In genomic region chr17:75205037-75205792, GRCh38 we compare ENCODE assay signal across 8 cellular contexts. TPM values are rescaled to one million over a fixed set of nuclear protein-coding genes. Genes with fewer than 3 reads are reported as not detected.
DNase-seq lines count a peak whose midpoint lies in the region; ATAC-seq lines count a peak whose summit lies in the region.

NUP85 (plus strand) TSS chr17:75205679; CDS start chr17:75205762, 83 bp downstream.

- peaks cover 7% of the 10 kb centered on the region for H3K4me1 ChIP-seq in effector memory CD4-positive, alpha-beta T cell (ENCODE audit: control insufficient read depth, insufficient read depth, low read length, poor library complexity, severe bottlenecking)

- H3K27me3 ChIP-seq in effector memory CD4-positive, alpha-beta T cell (replicated peaks; ENCODE audit: control insufficient read depth, insufficient read depth, low read length, poor library complexity, severe bottlenecking): no peaks in the 10 kb centered on the region

- ATAC-seq in GM19452 (IDR thresholded peaks at IDR 0.05; ENCODE audit: unreplicated experiment): peak; percentile 70

- POLR2A ChIA-PET in activated CD8-positive, alpha-beta memory T cell treated with anti-CD3 and anti-CD28 coated beads for 36 hours (lab: Charles Lee): interaction anchor here (0.5 to 1.0 kb wide), 6 partner anchors 9 to 320 kb away, joined by 3 to 8 read pairs (median 4); partner anchors contain the start of genes LLGL2 and SUMO2

- peaks cover 7% of the 10 kb centered on the region for H3K36me3 ChIP-seq in effector memory CD4-positive, alpha-beta T cell (ENCODE audit: control insufficient read depth, insufficient read depth, low read length)

- H3K4me3 ChIP-seq in effector memory CD4-positive, alpha-beta T cell (ENCODE audit: insufficient read depth, low read depth, low read length, poor library complexity, severe bottlenecking): peak within 1 kb of the TSS; percentile 77

- H3K27ac ChIP-seq in effector memory CD4-positive, alpha-beta T cell (ENCODE audit: insufficient read depth, low read length, poor library complexity, severe bottlenecking): peak within 1 kb of the TSS; percentile 90

- CTCF ChIA-PET in activated CD8-positive, alpha-beta memory T cell treated with anti-CD3 and anti-CD28 coated beads for 36 hours (lab: Charles Lee): interaction anchor here (0.7 to 2.1 kb wide), 7 partner anchors 18 to 207 kb away, joined by 3 to 9 read pairs (median 3); partner anchors contain the start of genes JPT1 and NT5C

- no peaks in the 10 kb centered on the region for H3K9me3 ChIP-seq in effector memory CD4-positive, alpha-beta T cell (ENCODE audit: control insufficient read depth, low read length)

- DNase-seq in C1 segment of cervical spinal cord (lab: John Stamatoyannopoulos, UW) (peak; percentile 73 to 98 (median 94)), HT1080 (ENCODE audit: low read depth) (peak; percentile 92), NOMO-1 (lab: John Stamatoyannopoulos, UW; ENCODE audit: unreplicated experiment in 2 of 2) (peak; percentile 90 to 92), medulla oblongata (ENCODE audit: extremely low spot score) (peak; percentile 91)
- peak; percentile 78 to 87 (median 82) for DNase-seq in effector memory CD4-positive, alpha-beta T cell
- DNase-seq in stimulated activated CD4-positive, alpha-beta T cell treated with anti-CD3 and anti-CD28 coated beads, TNF-alpha, amount 100 ng/mL, for 48 hours (ENCODE audit: low read depth in 3 of 3): peak; percentile 88 to 92 (median 92)

RNA-seq across cellular contexts. Expression of gene NUP85, which starts in this region (rescaled TPM):
- 45.1 and 45.6 TPM in 2 replicates for total RNA-seq in HT1080 (2014; rRNA removed; shearing (Covaris generic))
- 30.7 and 37.7 TPM in 2 replicates for polyA plus RNA-seq in HT1080 (2015; cell fraction: cytosol; rRNA removed)
- 104 and 121 TPM in 2 replicates for polyA plus RNA-seq in HT1080 (2015; cell fraction: nucleus; rRNA removed)
- total RNA-seq in activated CD8-positive, alpha-beta memory T cell treated with anti-CD3 and anti-CD28 coated beads for 36 hours: 100 to 1,000 TPM; 141 to 151 TPM

Comparison
In these comparisons a context has a peak if more than half of its experiments do, and no peak if none do; other contexts are left out.
1. Peak in every context shown above with its lines: DNase-seq, ATAC-seq, H3K4me3 ChIP-seq and H3K27ac ChIP-seq.